In genomic region chr20:38962044-38962897, GRCh38 we compare ENCODE assay signal across 8 cellular contexts. TPM values are rescaled to one million over a fixed set of nuclear protein-coding genes. Genes with fewer than 3 reads are reported as not detected.
DNase-seq lines count a peak whose midpoint lies in the region; ATAC-seq and TF ChIP-seq lines count a peak whose summit lies in the region.

Gene DHX35 (plus strand): TSS chr20:38962344. CDS start chr20:38962368, 24 bp downstream.

- DNase-seq in ELR (ENCODE audit: low read depth) (peak; percentile 99), H4 (ENCODE audit: low spot score) (peak; percentile 95), LoVo (ENCODE audit: low spot score) (peak; percentile 98), RWPE2 (ENCODE audit: low spot score) (peak; percentile 100), fibroblast of pulmonary artery (ENCODE audit: low read depth) (peak; percentile 97)
- DNase-seq in activated T-helper 9 cell treated with anti-CD3 and anti-CD28 coated beads, Interleukin-2, amount 50 U/mL, for 16 hours (ENCODE audit: low read depth) = peak; percentile 99

- H3K27ac Mint-ChIP-seq in nephron = peak within 1 kb of the TSS; percentile 91 to 97 (median 96)
- H3K27ac Mint-ChIP-seq in stimulated activated naive CD8-positive, alpha-beta T cell treated with anti-CD3 and anti-CD28 coated beads, Interleukin-15, Interleukin-2, amounts not matched to agents 100 ng/mL and 50 ng/mL, for 24 hours = peak within 1 kb of the TSS; percentile 97

- H3K36me3 ChIP-seq in RWPE2 (ENCODE audit: low read depth) = peaks cover 17% of the 10 kb centered on the region

- H3K27ac ChIP-seq in RWPE2 (ENCODE audit: poor library complexity, severe bottlenecking) = peak within 1 kb of the TSS; percentile 60

- H3K4me1 ChIP-seq in RWPE2 (ENCODE audit: insufficient read depth, poor library complexity, severe bottlenecking) = peaks cover 15% of the 10 kb centered on the region

- peaks cover 15% of the 10 kb centered on the region for H3K4me1 Mint-ChIP-seq in nephron
- H3K4me1 Mint-ChIP-seq in stimulated activated naive CD8-positive, alpha-beta T cell treated with anti-CD3 and anti-CD28 coated beads, Interleukin-15, Interleukin-2, amounts not matched to agents 100 ng/mL and 50 ng/mL, for 24 hours (ENCODE audit: low read depth) = peaks cover 35% of the 10 kb centered on the region

- H3K27me3 ChIP-seq in RWPE2 (ENCODE audit: insufficient read depth, poor library complexity, severe bottlenecking) = no peaks in the 10 kb centered on the region

- no peaks in the 10 kb centered on the region for H3K9me3 ChIP-seq in RWPE2 (ENCODE audit: severe bottlenecking)

- H3K27me3 Mint-ChIP-seq in nephron (ENCODE audit: low read depth) = no peaks in the 10 kb centered on the region
- no peaks in the 10 kb centered on the region for H3K27me3 Mint-ChIP-seq in stimulated activated naive CD8-positive, alpha-beta T cell treated with anti-CD3 and anti-CD28 coated beads, Interleukin-15, Interleukin-2, amounts not matched to agents 100 ng/mL and 50 ng/mL, for 24 hours

- peaks cover 5% of the 10 kb centered on the region for H3K36me3 Mint-ChIP-seq in nephron (ENCODE audit: low read depth)
- peaks cover 25% of the 10 kb centered on the region for H3K36me3 Mint-ChIP-seq in stimulated activated naive CD8-positive, alpha-beta T cell treated with anti-CD3 and anti-CD28 coated beads, Interleukin-15, Interleukin-2, amounts not matched to agents 100 ng/mL and 50 ng/mL, for 24 hours (ENCODE audit: low read depth)

- H3K4me3 ChIP-seq in RWPE2 (ENCODE audit: severe bottlenecking) (peak within 1 kb of the TSS; percentile 94), fibroblast of pulmonary artery (replicated peaks; ENCODE audit: low read depth, low read length) (peak within 1 kb of the TSS; percentile 96)

- peak; percentile 95 for ATAC-seq in RWPE2 (ENCODE audit: low read depth)

- peak; percentile 62 for TF ChIP-seq CTCF in RWPE2 (IDR thresholded peaks at IDR 0.05; ENCODE audit: poor library complexity, severe bottlenecking)
- peak; percentile 51 for TF ChIP-seq CTCF in fibroblast of pulmonary artery (IDR thresholded peaks at IDR 0.05; ENCODE audit: low read length, missing control alignments)
- peak in 2 of 3 experiments; percentile 15 to 28 for TF ChIP-seq CTCF in nephron (IDR thresholded peaks at IDR 0.05; ENCODE audit: unreplicated experiment in 3 of 3)

- H3K9me3 Mint-ChIP-seq in nephron = no peaks in the 10 kb centered on the region
- H3K9me3 Mint-ChIP-seq in stimulated activated naive CD8-positive, alpha-beta T cell treated with anti-CD3 and anti-CD28 coated beads, Interleukin-15, Interleukin-2, amounts not matched to agents 100 ng/mL and 50 ng/mL, for 24 hours = no peaks in the 10 kb centered on the region

- H3K4me3 Mint-ChIP-seq in nephron = peak within 1 kb of the TSS; percentile 96 to 98 (median 96)
- H3K4me3 Mint-ChIP-seq in stimulated activated naive CD8-positive, alpha-beta T cell treated with anti-CD3 and anti-CD28 coated beads, Interleukin-15, Interleukin-2, amounts not matched to agents 100 ng/mL and 50 ng/mL, for 24 hours = peak within 1 kb of the TSS; percentile 95

RNA-seq across cellular contexts. Expression of gene DHX35, which starts in this region (rescaled TPM):
- total RNA-seq in H4 (2014; rRNA removed; shearing (Covaris generic)) = 13.4 and 18.6 TPM in 2 replicates

Comparison
In these comparisons a context has a peak if more than half of its experiments do, and no peak if none do; other contexts are left out.
1. Peak in every context shown above with its lines: DNase-seq, ATAC-seq, H3K4me3 ChIP-seq and H3K27ac ChIP-seq.